ENCODE assay signal across 16 cellular contexts in genomic region chr9:135010363-135010860, GRCh38.
DNase-seq lines count a peak whose midpoint lies in the region; ATAC-seq and TF ChIP-seq lines count a peak whose summit lies in the region.
"Had no signal": no experiment of that assay in that cellular context is flagged by ENCODE, and none has a peak within 500 bp of the region (broad histone marks: within the 10 kb centered on the region; RNA-seq: fewer than 3 reads in every experiment).

No MANE protein-coding gene starts in this region.

- no peaks in the 10 kb centered on the region for H3K9me3 ChIP-seq in BLaER1 treated with 17β-estradiol and CSF1 and Interleukin-3, amounts not matched to agents 10 nM and 100 nM (replicated peaks in 1 of 11)
- H3K9me3 ChIP-seq in HUES6 (ENCODE audit: control insufficient read depth, insufficient read depth, low read depth, low read length) (no peaks in the 10 kb centered on the region; the same call in 1 of the 2 replicates), neuronal stem cell (replicated peaks in 1 of 2; ENCODE audit: control insufficient read depth in 2 of 2, insufficient read depth in 1 of 2, low read depth in 1 of 2, low read length in 2 of 2) (no peaks in the 10 kb centered on the region), mucosa of descending colon (no peaks in the 10 kb centered on the region)
- H3K9me3 ChIP-seq: SJCRH30 had no signal

- ATAC-seq in activated CD4-positive, CD25-positive, alpha-beta regulatory T cell treated with anti-CD3 and anti-CD28 coated beads, Interleukin-2, amount 50 U/mL, for 24 hours = no peak
- no peak for ATAC-seq in mucosa of descending colon
- ATAC-seq: PC-3 had no signal

- no peak for TF ChIP-seq CTCF in chondrocyte (IDR thresholded peaks at IDR 0.05)
- TF ChIP-seq CTCF in mucosa of descending colon (IDR thresholded peaks at IDR 0.05) = no peak

- H3K14ac ChIP-seq in neuronal stem cell (ENCODE audit: low read length) = no peak overlapping the region

- H3K36me3 Mint-ChIP-seq in chondrocyte (ENCODE audit: low read depth) = no peaks in the 10 kb centered on the region

- H3K4me1 Mint-ChIP-seq in chondrocyte (ENCODE audit: low read depth) = peaks cover 7% of the 10 kb centered on the region

- no peak overlapping the region for H2AK5ac ChIP-seq in neuronal stem cell (ENCODE audit: low read depth, low read length)

- H3K27ac ChIP-seq in BLaER1 treated with 17β-estradiol and CSF1 and Interleukin-3, amounts not matched to agents 10 nM and 100 nM = no peak overlapping the region
- H3K27ac ChIP-seq in HUES6 (ENCODE audit: low read depth, low read length) (no peak overlapping the region), neuronal stem cell (replicated peaks; ENCODE audit: low read length) (no peak overlapping the region)
- H3K27ac ChIP-seq: RWPE1, SJCRH30 had no signal

- no peak overlapping the region for H3K4me3 ChIP-seq in BLaER1 treated with 17β-estradiol and CSF1 and Interleukin-3, amounts not matched to agents 10 nM and 100 nM
- no peak overlapping the region for H3K4me3 ChIP-seq in HUES6 (ENCODE audit: low read depth, low read length)
- no peak overlapping the region for H3K4me3 ChIP-seq in neuronal stem cell (ENCODE audit: low read length in 2 of 2)
- H3K4me3 ChIP-seq in mucosa of descending colon = no peak overlapping the region
- H3K4me3 ChIP-seq: SJCRH30 had no signal

- H3K23ac ChIP-seq in neuronal stem cell (ENCODE audit: low read depth, low read length, poor library complexity) = no peak overlapping the region

- WGBS in neuronal stem cell (ENCODE audit: extremely low coverage in 2 of 2, insufficient read length in 2 of 2, insufficient replicate concordance in 1 of 2), 2 donors = no CpG with 5 or more reads among the region's 5 CpGs

- peaks cover 0 to 9% (median 0%) of the 10 kb centered on the region in 11 experiments; a peak in 2 of 22 replicates for H3K27me3 ChIP-seq in BLaER1 treated with 17β-estradiol and CSF1 and Interleukin-3, amounts not matched to agents 10 nM and 100 nM
- peaks cover under 1% of the 10 kb centered on the region; the same call in 1 of the 2 replicates for H3K27me3 ChIP-seq in HUES6 (ENCODE audit: control insufficient read depth, insufficient read depth, low read length)
- H3K27me3 ChIP-seq in neuronal stem cell (ENCODE audit: control insufficient read depth in 3 of 3, insufficient read depth in 3 of 3, low read depth in 1 of 3, low read length in 3 of 3) = peaks cover 0 to 12% (median 0%) of the 10 kb centered on the region in 3 experiments
- H3K27me3 ChIP-seq: SJCRH30 had no signal

- H3K18ac ChIP-seq in neuronal stem cell (ENCODE audit: low read length) = peak overlapping the region; percentile 8

- peaks cover 22% of the 10 kb centered on the region for H3K27me3 Mint-ChIP-seq in chondrocyte (ENCODE audit: low read depth)

- DNase-seq in chondrocyte (ENCODE audit: low spot score) = peak; percentile 24
- no peak for DNase-seq in neuronal stem cell (ENCODE audit: low spot score)
- DNase-seq in cortex of kidney (lab: John Stamatoyannopoulos, UW) = no peak
- DNase-seq in mucosa of descending colon = no peak
- DNase-seq: GOT3, Kasumi-1, MM.1S, NCI-H2171 treated with DMSO at 0.1 percent for 48 hours, NCI-H446 treated with DMSO at 0.1 percent for 48 hours, NCI-H82, PC-3, SJCRH30 had no signal

- no peak overlapping the region for H2BK120ac ChIP-seq in neuronal stem cell (ENCODE audit: low read depth, low read length)

- H2BK15ac ChIP-seq in neuronal stem cell (ENCODE audit: low read length) = no peak overlapping the region

- no peak overlapping the region for H3K4ac ChIP-seq in neuronal stem cell (ENCODE audit: low read length)

- no peak overlapping the region for H2AFZ ChIP-seq in neuronal stem cell (ENCODE audit: low read length)

- H3K79me1 ChIP-seq in neuronal stem cell (ENCODE audit: low read depth, low read length) = no peaks in the 10 kb centered on the region

- H3K9me3 Mint-ChIP-seq in chondrocyte (ENCODE audit: low read depth) = no peaks in the 10 kb centered on the region

- H4K8ac ChIP-seq in neuronal stem cell (ENCODE audit: low read depth, low read length) = no peak overlapping the region

- H3K27ac Mint-ChIP-seq in chondrocyte (ENCODE audit: unreplicated experiment) = no peak overlapping the region

- intact Hi-C loops in mucosa of descending colon (cut with DNase I, micrococcal nuclease) = no loop called here

- no peaks in the 10 kb centered on the region; a peak in 1 of 22 replicates for H4K20me1 ChIP-seq in BLaER1 treated with 17β-estradiol and CSF1 and Interleukin-3, amounts not matched to agents 10 nM and 100 nM

- peak overlapping the region in 8 of 11 experiments; percentile 0 to 60 (median 27); a peak in 12 of 22 replicates for H3K4me2 ChIP-seq in BLaER1 treated with 17β-estradiol and CSF1 and Interleukin-3, amounts not matched to agents 10 nM and 100 nM
- no peak overlapping the region for H3K4me2 ChIP-seq in neuronal stem cell (ENCODE audit: insufficient read depth, low read length, poor library complexity, severe bottlenecking)

- no peaks in the 10 kb centered on the region for H3K36me3 ChIP-seq in BLaER1 treated with 17β-estradiol and CSF1 and Interleukin-3, amounts not matched to agents 10 nM and 100 nM
- H3K36me3 ChIP-seq in HUES6 (ENCODE audit: control insufficient read depth, insufficient read depth, low read length) (no peaks in the 10 kb centered on the region), neuronal stem cell (replicated peaks in 1 of 2; ENCODE audit: control insufficient read depth in 2 of 2, insufficient read depth in 2 of 2, low read length in 2 of 2) (no peaks in the 10 kb centered on the region), mucosa of descending colon (ENCODE audit: low read depth) (no peaks in the 10 kb centered on the region)
- H3K36me3 ChIP-seq: SJCRH30 had no signal

- H3K4me3 Mint-ChIP-seq in chondrocyte (ENCODE audit: unreplicated experiment) = no peak overlapping the region

- no peak overlapping the region for H2BK5ac ChIP-seq in neuronal stem cell (ENCODE audit: low read length)

- H4K91ac ChIP-seq in neuronal stem cell (ENCODE audit: low read depth, low read length, poor library complexity) = no peak overlapping the region

- peaks cover 0 to 27% (median 18%) of the 10 kb centered on the region in 10 experiments; a peak in 16 of 20 replicates for H3K4me1 ChIP-seq in BLaER1 treated with 17β-estradiol and CSF1 and Interleukin-3, amounts not matched to agents 10 nM and 100 nM
- H3K4me1 ChIP-seq in HUES6 (ENCODE audit: control insufficient read depth, insufficient read depth, low read length) = peaks cover 7% of the 10 kb centered on the region
- H3K4me1 ChIP-seq in neuronal stem cell (ENCODE audit: control insufficient read depth in 2 of 2, insufficient read depth in 1 of 2, low read depth in 1 of 2, low read length in 2 of 2) = no peaks in the 10 kb centered on the region
- no peaks in the 10 kb centered on the region for H3K4me1 ChIP-seq in mucosa of descending colon (ENCODE audit: low read depth)

- no peak overlapping the region for H2BK12ac ChIP-seq in neuronal stem cell (ENCODE audit: low read length)

- H3K9ac ChIP-seq in BLaER1 treated with 17β-estradiol and CSF1 and Interleukin-3, amounts not matched to agents 10 nM and 100 nM = no peak overlapping the region
- H3K9ac ChIP-seq in HUES6 (ENCODE audit: low read length) (peak overlapping the region; percentile 33), neuronal stem cell (ENCODE audit: low read depth, low read length, poor library complexity) (no peak overlapping the region)
